ENCODE assay signal across 1 cellular context in genomic region chrX:1453951-1454785, GRCh38.
TF ChIP-seq lines count a peak whose summit lies in the region.

No MANE protein-coding gene starts in this region.

TF ChIP-seq in HepG2, 621 proteins besides CTCF, POLR2A, EP300 and RAD21 (continued from another document and continues in another):
- TF ChIP-seq ZNF256 (CRISPR knock-in tag; conservative IDR thresholded peaks at IDR 0.05) (no peak), ZSCAN20 (CRISPR knock-in tag; IDR thresholded peaks at IDR 0.05; ENCODE audit: borderline replicate concordance) (no peak), IKZF4 (CRISPR knock-in tag; IDR thresholded peaks at IDR 0.05; ENCODE audit: borderline replicate concordance, low read depth, not compliant biosample characterization) (no peak), ZNF558 (CRISPR knock-in tag; IDR thresholded peaks at IDR 0.05; ENCODE audit: borderline replicate concordance) (no peak), ZNF441 (CRISPR knock-in tag; IDR thresholded peaks at IDR 0.05; ENCODE audit: borderline replicate concordance) (no peak), ADNP (CRISPR knock-in tag; IDR thresholded peaks at IDR 0.05) (no peak), ZNF619 (CRISPR knock-in tag; IDR thresholded peaks at IDR 0.05) (no peak), ZNF780A (CRISPR knock-in tag; IDR thresholded peaks at IDR 0.05) (no peak), ZNF20 (CRISPR knock-in tag; IDR thresholded peaks at IDR 0.05) (no peak), FIP1L1 (IDR thresholded peaks at IDR 0.05; ENCODE audit: borderline replicate concordance, insufficient read depth, low read depth, low read length) (no peak), RBFOX2 (IDR thresholded peaks at IDR 0.05; ENCODE audit: low read depth, low read length) (no peak), CHD2 (IDR thresholded peaks at IDR 0.05; ENCODE audit: low read depth, low read length) (no peak), MTA1 (CRISPR knock-in tag; IDR thresholded peaks at IDR 0.05; ENCODE audit: borderline replicate concordance) (no peak; the same call in 1 of the 2 replicates), KAT7 (CRISPR knock-in tag; IDR thresholded peaks at IDR 0.05; ENCODE audit: borderline replicate concordance) (no peak), ZNF260 (CRISPR knock-in tag; IDR thresholded peaks at IDR 0.05; ENCODE audit: borderline replicate concordance, low read depth) (no peak), ZNF12 (CRISPR knock-in tag; IDR thresholded peaks at IDR 0.05) (peak; percentile 39; the same call in 1 of the 2 replicates), ZNF496 (CRISPR knock-in tag; IDR thresholded peaks at IDR 0.05; ENCODE audit: insufficient replicate concordance) (no peak), ZNF18 (CRISPR knock-in tag; IDR thresholded peaks at IDR 0.05; ENCODE audit: insufficient replicate concordance) (no peak), ZNF205 (CRISPR knock-in tag; IDR thresholded peaks at IDR 0.05) (no peak), ATM (IDR thresholded peaks at IDR 0.05; ENCODE audit: borderline replicate concordance) (no peak), SAFB2 (CRISPR knock-in tag; IDR thresholded peaks at IDR 0.05; ENCODE audit: borderline replicate concordance, low read depth) (no peak), RAD51 (IDR thresholded peaks at IDR 0.05; ENCODE audit: borderline replicate concordance) (no peak), PAF1 (CRISPR knock-in tag; IDR thresholded peaks at IDR 0.05) (no peak), ZNF512B (CRISPR knock-in tag; IDR thresholded peaks at IDR 0.05; ENCODE audit: borderline replicate concordance) (no peak), RBAK (CRISPR knock-in tag; IDR thresholded peaks at IDR 0.05) (no peak), HOXD1 (CRISPR knock-in tag; IDR thresholded peaks at IDR 0.05) (no peak), ZNF839 (CRISPR knock-in tag; IDR thresholded peaks at IDR 0.05; ENCODE audit: borderline replicate concordance) (no peak), ZNF737 (CRISPR knock-in tag; IDR thresholded peaks at IDR 0.05; ENCODE audit: borderline replicate concordance) (no peak)
- TF ChIP-seq, protein P1, sequence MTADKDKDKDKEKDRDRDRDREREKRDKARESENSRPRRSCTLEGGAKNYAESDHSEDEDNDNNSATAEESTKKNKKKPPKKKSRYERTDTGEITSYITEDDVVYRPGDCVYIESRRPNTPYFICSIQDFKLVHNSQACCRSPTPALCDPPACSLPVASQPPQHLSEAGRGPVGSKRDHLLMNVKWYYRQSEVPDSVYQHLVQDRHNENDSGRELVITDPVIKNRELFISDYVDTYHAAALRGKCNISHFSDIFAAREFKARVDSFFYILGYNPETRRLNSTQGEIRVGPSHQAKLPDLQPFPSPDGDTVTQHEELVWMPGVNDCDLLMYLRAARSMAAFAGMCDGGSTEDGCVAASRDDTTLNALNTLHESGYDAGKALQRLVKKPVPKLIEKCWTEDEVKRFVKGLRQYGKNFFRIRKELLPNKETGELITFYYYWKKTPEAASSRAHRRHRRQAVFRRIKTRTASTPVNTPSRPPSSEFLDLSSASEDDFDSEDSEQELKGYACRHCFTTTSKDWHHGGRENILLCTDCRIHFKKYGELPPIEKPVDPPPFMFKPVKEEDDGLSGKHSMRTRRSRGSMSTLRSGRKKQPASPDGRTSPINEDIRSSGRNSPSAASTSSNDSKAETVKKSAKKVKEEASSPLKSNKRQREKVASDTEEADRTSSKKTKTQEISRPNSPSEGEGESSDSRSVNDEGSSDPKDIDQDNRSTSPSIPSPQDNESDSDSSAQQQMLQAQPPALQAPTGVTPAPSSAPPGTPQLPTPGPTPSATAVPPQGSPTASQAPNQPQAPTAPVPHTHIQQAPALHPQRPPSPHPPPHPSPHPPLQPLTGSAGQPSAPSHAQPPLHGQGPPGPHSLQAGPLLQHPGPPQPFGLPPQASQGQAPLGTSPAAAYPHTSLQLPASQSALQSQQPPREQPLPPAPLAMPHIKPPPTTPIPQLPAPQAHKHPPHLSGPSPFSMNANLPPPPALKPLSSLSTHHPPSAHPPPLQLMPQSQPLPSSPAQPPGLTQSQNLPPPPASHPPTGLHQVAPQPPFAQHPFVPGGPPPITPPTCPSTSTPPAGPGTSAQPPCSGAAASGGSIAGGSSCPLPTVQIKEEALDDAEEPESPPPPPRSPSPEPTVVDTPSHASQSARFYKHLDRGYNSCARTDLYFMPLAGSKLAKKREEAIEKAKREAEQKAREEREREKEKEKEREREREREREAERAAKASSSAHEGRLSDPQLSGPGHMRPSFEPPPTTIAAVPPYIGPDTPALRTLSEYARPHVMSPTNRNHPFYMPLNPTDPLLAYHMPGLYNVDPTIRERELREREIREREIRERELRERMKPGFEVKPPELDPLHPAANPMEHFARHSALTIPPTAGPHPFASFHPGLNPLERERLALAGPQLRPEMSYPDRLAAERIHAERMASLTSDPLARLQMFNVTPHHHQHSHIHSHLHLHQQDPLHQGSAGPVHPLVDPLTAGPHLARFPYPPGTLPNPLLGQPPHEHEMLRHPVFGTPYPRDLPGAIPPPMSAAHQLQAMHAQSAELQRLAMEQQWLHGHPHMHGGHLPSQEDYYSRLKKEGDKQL (CRISPR knock-in tag; IDR thresholded peaks at IDR 0.05; ENCODE audit: low read depth): no peak
- TF ChIP-seq, protein P2, sequence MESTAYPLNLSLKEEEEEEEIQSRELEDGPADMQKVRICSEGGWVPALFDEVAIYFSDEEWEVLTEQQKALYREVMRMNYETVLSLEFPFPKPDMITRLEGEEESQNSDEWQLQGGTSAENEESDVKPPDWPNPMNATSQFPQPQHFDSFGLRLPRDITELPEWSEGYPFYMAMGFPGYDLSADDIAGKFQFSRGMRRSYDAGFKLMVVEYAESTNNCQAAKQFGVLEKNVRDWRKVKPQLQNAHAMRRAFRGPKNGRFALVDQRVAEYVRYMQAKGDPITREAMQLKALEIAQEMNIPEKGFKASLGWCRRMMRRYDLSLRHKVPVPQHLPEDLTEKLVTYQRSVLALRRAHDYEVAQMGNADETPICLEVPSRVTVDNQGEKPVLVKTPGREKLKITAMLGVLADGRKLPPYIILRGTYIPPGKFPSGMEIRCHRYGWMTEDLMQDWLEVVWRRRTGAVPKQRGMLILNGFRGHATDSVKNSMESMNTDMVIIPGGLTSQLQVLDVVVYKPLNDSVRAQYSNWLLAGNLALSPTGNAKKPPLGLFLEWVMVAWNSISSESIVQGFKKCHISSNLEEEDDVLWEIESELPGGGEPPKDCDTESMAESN (CRISPR knock-in tag; conservative IDR thresholded peaks at IDR 0.05): no peak
- TF ChIP-seq, protein P3, sequence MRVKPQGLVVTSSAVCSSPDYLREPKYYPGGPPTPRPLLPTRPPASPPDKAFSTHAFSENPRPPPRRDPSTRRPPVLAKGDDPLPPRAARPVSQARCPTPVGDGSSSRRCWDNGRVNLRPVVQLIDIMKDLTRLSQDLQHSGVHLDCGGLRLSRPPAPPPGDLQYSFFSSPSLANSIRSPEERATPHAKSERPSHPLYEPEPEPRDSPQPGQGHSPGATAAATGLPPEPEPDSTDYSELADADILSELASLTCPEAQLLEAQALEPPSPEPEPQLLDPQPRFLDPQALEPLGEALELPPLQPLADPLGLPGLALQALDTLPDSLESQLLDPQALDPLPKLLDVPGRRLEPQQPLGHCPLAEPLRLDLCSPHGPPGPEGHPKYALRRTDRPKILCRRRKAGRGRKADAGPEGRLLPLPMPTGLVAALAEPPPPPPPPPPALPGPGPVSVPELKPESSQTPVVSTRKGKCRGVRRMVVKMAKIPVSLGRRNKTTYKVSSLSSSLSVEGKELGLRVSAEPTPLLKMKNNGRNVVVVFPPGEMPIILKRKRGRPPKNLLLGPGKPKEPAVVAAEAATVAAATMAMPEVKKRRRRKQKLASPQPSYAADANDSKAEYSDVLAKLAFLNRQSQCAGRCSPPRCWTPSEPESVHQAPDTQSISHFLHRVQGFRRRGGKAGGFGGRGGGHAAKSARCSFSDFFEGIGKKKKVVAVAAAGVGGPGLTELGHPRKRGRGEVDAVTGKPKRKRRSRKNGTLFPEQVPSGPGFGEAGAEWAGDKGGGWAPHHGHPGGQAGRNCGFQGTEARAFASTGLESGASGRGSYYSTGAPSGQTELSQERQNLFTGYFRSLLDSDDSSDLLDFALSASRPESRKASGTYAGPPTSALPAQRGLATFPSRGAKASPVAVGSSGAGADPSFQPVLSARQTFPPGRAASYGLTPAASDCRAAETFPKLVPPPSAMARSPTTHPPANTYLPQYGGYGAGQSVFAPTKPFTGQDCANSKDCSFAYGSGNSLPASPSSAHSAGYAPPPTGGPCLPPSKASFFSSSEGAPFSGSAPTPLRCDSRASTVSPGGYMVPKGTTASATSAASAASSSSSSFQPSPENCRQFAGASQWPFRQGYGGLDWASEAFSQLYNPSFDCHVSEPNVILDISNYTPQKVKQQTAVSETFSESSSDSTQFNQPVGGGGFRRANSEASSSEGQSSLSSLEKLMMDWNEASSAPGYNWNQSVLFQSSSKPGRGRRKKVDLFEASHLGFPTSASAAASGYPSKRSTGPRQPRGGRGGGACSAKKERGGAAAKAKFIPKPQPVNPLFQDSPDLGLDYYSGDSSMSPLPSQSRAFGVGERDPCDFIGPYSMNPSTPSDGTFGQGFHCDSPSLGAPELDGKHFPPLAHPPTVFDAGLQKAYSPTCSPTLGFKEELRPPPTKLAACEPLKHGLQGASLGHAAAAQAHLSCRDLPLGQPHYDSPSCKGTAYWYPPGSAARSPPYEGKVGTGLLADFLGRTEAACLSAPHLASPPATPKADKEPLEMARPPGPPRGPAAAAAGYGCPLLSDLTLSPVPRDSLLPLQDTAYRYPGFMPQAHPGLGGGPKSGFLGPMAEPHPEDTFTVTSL (CRISPR knock-in tag; IDR thresholded peaks at IDR 0.05; ENCODE audit: borderline replicate concordance): no peak
- TF ChIP-seq, protein P4, sequence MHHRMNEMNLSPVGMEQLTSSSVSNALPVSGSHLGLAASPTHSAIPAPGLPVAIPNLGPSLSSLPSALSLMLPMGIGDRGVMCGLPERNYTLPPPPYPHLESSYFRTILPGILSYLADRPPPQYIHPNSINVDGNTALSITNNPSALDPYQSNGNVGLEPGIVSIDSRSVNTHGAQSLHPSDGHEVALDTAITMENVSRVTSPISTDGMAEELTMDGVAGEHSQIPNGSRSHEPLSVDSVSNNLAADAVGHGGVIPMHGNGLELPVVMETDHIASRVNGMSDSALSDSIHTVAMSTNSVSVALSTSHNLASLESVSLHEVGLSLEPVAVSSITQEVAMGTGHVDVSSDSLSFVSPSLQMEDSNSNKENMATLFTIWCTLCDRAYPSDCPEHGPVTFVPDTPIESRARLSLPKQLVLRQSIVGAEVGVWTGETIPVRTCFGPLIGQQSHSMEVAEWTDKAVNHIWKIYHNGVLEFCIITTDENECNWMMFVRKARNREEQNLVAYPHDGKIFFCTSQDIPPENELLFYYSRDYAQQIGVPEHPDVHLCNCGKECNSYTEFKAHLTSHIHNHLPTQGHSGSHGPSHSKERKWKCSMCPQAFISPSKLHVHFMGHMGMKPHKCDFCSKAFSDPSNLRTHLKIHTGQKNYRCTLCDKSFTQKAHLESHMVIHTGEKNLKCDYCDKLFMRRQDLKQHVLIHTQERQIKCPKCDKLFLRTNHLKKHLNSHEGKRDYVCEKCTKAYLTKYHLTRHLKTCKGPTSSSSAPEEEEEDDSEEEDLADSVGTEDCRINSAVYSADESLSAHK (CRISPR knock-in tag; IDR thresholded peaks at IDR 0.05; ENCODE audit: borderline replicate concordance): no peak
- TF ChIP-seq, protein P5, sequence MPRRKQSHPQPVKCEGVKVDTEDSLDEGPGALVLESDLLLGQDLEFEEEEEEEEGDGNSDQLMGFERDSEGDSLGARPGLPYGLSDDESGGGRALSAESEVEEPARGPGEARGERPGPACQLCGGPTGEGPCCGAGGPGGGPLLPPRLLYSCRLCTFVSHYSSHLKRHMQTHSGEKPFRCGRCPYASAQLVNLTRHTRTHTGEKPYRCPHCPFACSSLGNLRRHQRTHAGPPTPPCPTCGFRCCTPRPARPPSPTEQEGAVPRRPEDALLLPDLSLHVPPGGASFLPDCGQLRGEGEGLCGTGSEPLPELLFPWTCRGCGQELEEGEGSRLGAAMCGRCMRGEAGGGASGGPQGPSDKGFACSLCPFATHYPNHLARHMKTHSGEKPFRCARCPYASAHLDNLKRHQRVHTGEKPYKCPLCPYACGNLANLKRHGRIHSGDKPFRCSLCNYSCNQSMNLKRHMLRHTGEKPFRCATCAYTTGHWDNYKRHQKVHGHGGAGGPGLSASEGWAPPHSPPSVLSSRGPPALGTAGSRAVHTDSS (CRISPR knock-in tag; conservative IDR thresholded peaks at IDR 0.05): no peak
- TF ChIP-seq, protein P6, sequence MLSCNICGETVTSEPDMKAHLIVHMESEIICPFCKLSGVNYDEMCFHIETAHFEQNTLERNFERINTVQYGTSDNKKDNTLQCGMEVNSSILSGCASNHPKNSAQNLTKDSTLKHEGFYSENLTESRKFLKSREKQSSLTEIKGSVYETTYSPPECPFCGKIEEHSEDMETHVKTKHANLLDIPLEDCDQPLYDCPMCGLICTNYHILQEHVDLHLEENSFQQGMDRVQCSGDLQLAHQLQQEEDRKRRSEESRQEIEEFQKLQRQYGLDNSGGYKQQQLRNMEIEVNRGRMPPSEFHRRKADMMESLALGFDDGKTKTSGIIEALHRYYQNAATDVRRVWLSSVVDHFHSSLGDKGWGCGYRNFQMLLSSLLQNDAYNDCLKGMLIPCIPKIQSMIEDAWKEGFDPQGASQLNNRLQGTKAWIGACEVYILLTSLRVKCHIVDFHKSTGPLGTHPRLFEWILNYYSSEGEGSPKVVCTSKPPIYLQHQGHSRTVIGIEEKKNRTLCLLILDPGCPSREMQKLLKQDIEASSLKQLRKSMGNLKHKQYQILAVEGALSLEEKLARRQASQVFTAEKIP (CRISPR knock-in tag; IDR thresholded peaks at IDR 0.05; ENCODE audit: borderline replicate concordance): no peak
